19 cellular contexts compared by ENCODE assay signal in genomic region chr4:139795476-139795875, GRCh38.
"Had no signal": no experiment of that assay in that cellular context is flagged by ENCODE, and none has a peak within 500 bp of the region (broad histone marks: within the 10 kb centered on the region; RNA-seq: fewer than 3 reads in every experiment).

No MANE protein-coding gene starts in this region.

- H3K9me3 Mint-ChIP-seq: activated B cell treated with CpG ODN at 0.5 μM for 24 hours; activated CD4-positive, alpha-beta memory T cell treated with anti-CD3 and anti-CD28 coated beads for 36 hours; activated naive CD8-positive, alpha-beta T cell treated with anti-CD3 and anti-CD28 coated beads for 36 hours; activated T-helper 17 cell treated with anti-CD3 and anti-CD28 coated beads, Interleukin-2, amount 50 U/mL, for 72 hours; memory B cell; naive thymus-derived CD4-positive, alpha-beta T cell; stimulated activated naive CD8-positive, alpha-beta T cell treated with anti-CD3 and anti-CD28 coated beads, Interleukin-15, Interleukin-2, amounts not matched to agents 100 ng/mL and 50 ng/mL, for 24 hours had no signal

- DNase-seq: activated B cell treated with CpG ODN at 0.5 μM for 24 hours; activated CD4-positive, alpha-beta memory T cell treated with anti-CD3 and anti-CD28 coated beads for 36 hours; activated CD4-positive, alpha-beta T cell treated with anti-CD3 and anti-CD28 coated beads for 4 hours; activated naive CD4-positive, alpha-beta T cell; activated naive CD8-positive, alpha-beta T cell treated with anti-CD3 and anti-CD28 coated beads for 36 hours; activated T-cell treated with anti-CD3 and anti-CD28 coated beads for 4 hours; brain microvascular endothelial cell; central memory CD4-positive, alpha-beta T cell; colonic mucosa; erythroblast; naive thymus-derived CD4-positive, alpha-beta T cell; psoas muscle; right cardiac atrium; stimulated activated CD4-positive, alpha-beta T cell treated with anti-CD3 and anti-CD28 coated beads, Interleukin-15, amount 100 ng/mL, for 24 hours; stimulated activated CD4-positive, alpha-beta T cell treated with anti-CD3 and anti-CD28 coated beads, Interleukin-2, amount 100 ng/mL, for 48 hours; transverse colon had no signal

- H3K4me3 Mint-ChIP-seq: activated B cell treated with CpG ODN at 0.5 μM for 24 hours; activated CD4-positive, alpha-beta memory T cell treated with anti-CD3 and anti-CD28 coated beads for 36 hours; activated naive CD8-positive, alpha-beta T cell treated with anti-CD3 and anti-CD28 coated beads for 36 hours; activated T-helper 17 cell treated with anti-CD3 and anti-CD28 coated beads, Interleukin-2, amount 50 U/mL, for 72 hours; memory B cell; naive thymus-derived CD4-positive, alpha-beta T cell; stimulated activated naive CD8-positive, alpha-beta T cell treated with anti-CD3 and anti-CD28 coated beads, Interleukin-15, Interleukin-2, amounts not matched to agents 100 ng/mL and 50 ng/mL, for 24 hours had no signal

- H3K4me1 Mint-ChIP-seq: activated naive CD8-positive, alpha-beta T cell treated with anti-CD3 and anti-CD28 coated beads for 36 hours; activated T-helper 17 cell treated with anti-CD3 and anti-CD28 coated beads, Interleukin-2, amount 50 U/mL, for 72 hours; memory B cell; naive thymus-derived CD4-positive, alpha-beta T cell had no signal

- H3K36me3 Mint-ChIP-seq: activated CD4-positive, alpha-beta memory T cell treated with anti-CD3 and anti-CD28 coated beads for 36 hours; activated naive CD8-positive, alpha-beta T cell treated with anti-CD3 and anti-CD28 coated beads for 36 hours; memory B cell had no signal

- ATAC-seq: activated T-helper 17 cell treated with anti-CD3 and anti-CD28 coated beads, Interleukin-2, amount 50 U/mL, for 72 hours; naive thymus-derived CD4-positive, alpha-beta T cell; psoas muscle; right cardiac atrium had no signal

- H3K27me3 Mint-ChIP-seq: activated naive CD8-positive, alpha-beta T cell treated with anti-CD3 and anti-CD28 coated beads for 36 hours; stimulated activated naive CD8-positive, alpha-beta T cell treated with anti-CD3 and anti-CD28 coated beads, Interleukin-15, Interleukin-2, amounts not matched to agents 100 ng/mL and 50 ng/mL, for 24 hours had no signal

- H3K27ac Mint-ChIP-seq: activated B cell treated with CpG ODN at 0.5 μM for 24 hours; activated CD4-positive, alpha-beta memory T cell treated with anti-CD3 and anti-CD28 coated beads for 36 hours; activated naive CD8-positive, alpha-beta T cell treated with anti-CD3 and anti-CD28 coated beads for 36 hours; activated T-helper 17 cell treated with anti-CD3 and anti-CD28 coated beads, Interleukin-2, amount 50 U/mL, for 72 hours; memory B cell; stimulated activated naive CD8-positive, alpha-beta T cell treated with anti-CD3 and anti-CD28 coated beads, Interleukin-15, Interleukin-2, amounts not matched to agents 100 ng/mL and 50 ng/mL, for 24 hours had no signal
